Comparison of ENCODE assay signal across 8 cellular contexts in genomic region chr15:88476635-88477038, GRCh38. TPM values are rescaled to one million over a fixed set of nuclear protein-coding genes. Genes with fewer than 3 reads are reported as not detected.
DNase-seq lines count a peak whose midpoint lies in the region; ATAC-seq and TF ChIP-seq lines count a peak whose summit lies in the region.

No MANE protein-coding gene starts in this region.

- ATAC-seq in left colon (peak; percentile 76), GM21390 (IDR thresholded peaks at IDR 0.05; ENCODE audit: unreplicated experiment) (no peak)
- no peak for ATAC-seq in natural killer cell treated with Interleukin-12 subunit alpha and Interleukin-12 subunit beta and Interleukin-15 and Interleukin-18, amount 100 ng/mL, for 72 hours

- no peaks in the 10 kb centered on the region for H3K9me2 ChIP-seq in DOHH2 (replicated peaks; ENCODE audit: control insufficient read depth, low read length)

- H3K36me3 Mint-ChIP-seq in natural killer cell treated with Interleukin-12 subunit alpha and Interleukin-12 subunit beta and Interleukin-15 and Interleukin-18, amount 100 ng/mL, for 72 hours = peaks cover 18% of the 10 kb centered on the region

- DNase-seq in HCEC 1CT = peak; percentile 25
- peak; percentile 94 for DNase-seq in NCI-H82 (lab: John Stamatoyannopoulos, UW)
- peak in 37 of 61 donors; percentile 7 to 78 (median 26) for DNase-seq in caudate nucleus (lab: John Stamatoyannopoulos, UW)
- DNase-seq in left colon = no peak
- no peak for DNase-seq in natural killer cell treated with Interleukin-12 subunit alpha and Interleukin-12 subunit beta and Interleukin-15 and Interleukin-18, amount 100 ng/mL, for 72 hours (ENCODE audit: low spot score)
- DNase-seq in stimulated activated CD4-positive, alpha-beta T cell treated with anti-CD3 and anti-CD28 coated beads, Interleukin-4, amount 100 ng/mL, for 4 hours = no peak

- no peak overlapping the region for H3K27ac Mint-ChIP-seq in natural killer cell treated with Interleukin-12 subunit alpha and Interleukin-12 subunit beta and Interleukin-15 and Interleukin-18, amount 100 ng/mL, for 72 hours

- peaks cover 50% of the 10 kb centered on the region for H3K36me3 ChIP-seq in DOHH2 (ENCODE audit: control insufficient read depth, low read length)

- no peak overlapping the region for H3K4me3 ChIP-seq in DOHH2 (ENCODE audit: low read length)

- no peaks in the 10 kb centered on the region for H3K27me3 Mint-ChIP-seq in natural killer cell treated with Interleukin-12 subunit alpha and Interleukin-12 subunit beta and Interleukin-15 and Interleukin-18, amount 100 ng/mL, for 72 hours

- intact Hi-C loops in left colon (cut with DNase I, micrococcal nuclease) = loop anchor here in 1 of 2 donors (10.0 kb wide), 1 partner anchor 148 kb away; the partner anchor contains the start of gene AEN

- no peaks in the 10 kb centered on the region for H3K9me3 Mint-ChIP-seq in natural killer cell treated with Interleukin-12 subunit alpha and Interleukin-12 subunit beta and Interleukin-15 and Interleukin-18, amount 100 ng/mL, for 72 hours

- H3K27me3 ChIP-seq in DOHH2 (ENCODE audit: control insufficient read depth, low read length) = no peaks in the 10 kb centered on the region

- H3K4me2 ChIP-seq in DOHH2 (ENCODE audit: low read length) = no peak overlapping the region

- H3K79me2 ChIP-seq in DOHH2 (ENCODE audit: control insufficient read depth, low read length) = peaks cover 7% of the 10 kb centered on the region; the same call in 1 of the 2 replicates

- H3K4me3 Mint-ChIP-seq in natural killer cell treated with Interleukin-12 subunit alpha and Interleukin-12 subunit beta and Interleukin-15 and Interleukin-18, amount 100 ng/mL, for 72 hours = no peak overlapping the region

- H3K4me1 ChIP-seq in DOHH2 (ENCODE audit: control insufficient read depth, low read length) = peaks cover 7% of the 10 kb centered on the region

- TF ChIP-seq CTCF in DOHH2 (IDR thresholded peaks at IDR 0.05; ENCODE audit: low read depth, low read length, poor library complexity, severe bottlenecking) = peak; percentile 67

- H3K27ac ChIP-seq in DOHH2 (ENCODE audit: low read depth, low read length) (no peak overlapping the region), caudate nucleus (ENCODE audit: low read depth, low read length) (peak overlapping the region; percentile 46)

- H3K4me1 Mint-ChIP-seq in natural killer cell treated with Interleukin-12 subunit alpha and Interleukin-12 subunit beta and Interleukin-15 and Interleukin-18, amount 100 ng/mL, for 72 hours (ENCODE audit: low read depth in 2 of 2) = peaks cover 5 to 11% of the 10 kb centered on the region in 2 donors

- H3K9me3 ChIP-seq in DOHH2 (ENCODE audit: control insufficient read depth, insufficient read depth, low read length) = no peaks in the 10 kb centered on the region

- no peaks in the 10 kb centered on the region; the same call in 1 of the 2 replicates for H4K20me1 ChIP-seq in DOHH2 (ENCODE audit: control insufficient read depth, insufficient read depth, low read depth, low read length)

- H3F3A ChIP-seq in DOHH2 (ENCODE audit: control insufficient read depth, insufficient read depth) = no peaks in the 10 kb centered on the region

RNA-seq across cellular contexts. Expression of gene MRPS11, which starts 9.1 kb away (rescaled TPM):
- 10 to 100 TPM; 45.9 to 50.2 TPM for total RNA-seq in left colon
- total RNA-seq in natural killer cell treated with Interleukin-12 subunit alpha and Interleukin-12 subunit beta and Interleukin-15 and Interleukin-18, amount 100 ng/mL, for 72 hours = 10 to 100 TPM; 58.1 to 69.0 TPM

RNA-seq across cellular contexts. Expression of gene MRPL46, which starts 9.4 kb away (rescaled TPM):
- total RNA-seq in left colon = 10 to 100 TPM; 23.6 to 31.8 TPM
- total RNA-seq in natural killer cell treated with Interleukin-12 subunit alpha and Interleukin-12 subunit beta and Interleukin-15 and Interleukin-18, amount 100 ng/mL, for 72 hours = 10 to 100 TPM; 32.0 to 40.4 TPM

Comparison
In these comparisons a context has a peak if more than half of its experiments do, and no peak if none do; other contexts are left out.
1. DNase-seq: peak in HCEC 1CT (single experiment), NCI-H82 (single experiment) and caudate nucleus (37 of 61); none in left colon (0 of 2), natural killer cell treated with Interleukin-12 subunit alpha and Interleukin-12 subunit beta and Interleukin-15 and Interleukin-18, amount 100 ng/mL, for 72 hours (single experiment) and stimulated activated CD4-positive, alpha-beta T cell treated with anti-CD3 and anti-CD28 coated beads, Interleukin-4, amount 100 ng/mL, for 4 hours (0 of 2).